ENCODE assay signal across 1 cellular context in the genomic region with DNA sequence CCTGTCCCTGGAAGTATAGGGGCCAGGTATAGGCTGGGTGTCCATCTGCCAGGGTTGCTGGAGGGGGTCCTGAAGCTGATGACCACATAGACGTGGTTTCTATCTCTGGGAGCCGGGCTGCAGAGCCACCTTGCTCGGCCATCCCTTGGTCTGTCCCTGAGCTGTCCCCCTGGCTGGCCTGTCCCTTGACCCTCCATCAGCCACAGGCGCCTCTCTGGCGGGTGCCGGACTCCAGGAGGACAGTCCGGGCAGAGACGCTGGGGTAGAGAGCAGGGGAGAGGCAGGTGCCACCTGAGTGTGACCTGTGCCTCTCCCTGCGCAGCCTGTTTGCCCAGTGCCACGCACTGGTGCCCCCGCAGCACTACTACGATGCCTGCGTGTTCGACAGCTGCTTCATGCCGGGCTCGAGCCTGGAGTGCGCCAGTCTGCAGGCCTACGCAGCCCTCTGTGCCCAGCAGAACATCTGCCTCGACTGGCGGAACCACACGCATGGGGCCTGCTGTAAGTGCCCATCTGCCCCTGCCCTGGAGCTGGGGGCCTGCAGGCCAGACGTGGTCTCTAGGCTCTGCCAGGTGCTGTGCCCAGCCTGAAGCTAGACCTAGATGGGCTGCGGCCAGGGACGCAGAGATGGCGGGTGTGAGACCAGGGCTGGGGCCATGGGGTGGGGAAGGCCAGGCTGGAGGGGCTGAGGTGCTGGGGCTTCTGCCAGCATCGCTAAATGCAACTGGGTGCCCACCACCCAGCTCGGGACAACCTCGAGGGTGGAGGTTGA.
TF ChIP-seq lines count a peak whose summit lies in the region.

No MANE protein-coding gene starts in this region.

TF ChIP-seq in K562, 482 proteins besides CTCF, POLR2A, EP300 and RAD21:
- no peak for TF ChIP-seq ZNF253 (CRISPR knock-in tag; conservative IDR thresholded peaks at IDR 0.05)
- TF ChIP-seq, protein P1, sequence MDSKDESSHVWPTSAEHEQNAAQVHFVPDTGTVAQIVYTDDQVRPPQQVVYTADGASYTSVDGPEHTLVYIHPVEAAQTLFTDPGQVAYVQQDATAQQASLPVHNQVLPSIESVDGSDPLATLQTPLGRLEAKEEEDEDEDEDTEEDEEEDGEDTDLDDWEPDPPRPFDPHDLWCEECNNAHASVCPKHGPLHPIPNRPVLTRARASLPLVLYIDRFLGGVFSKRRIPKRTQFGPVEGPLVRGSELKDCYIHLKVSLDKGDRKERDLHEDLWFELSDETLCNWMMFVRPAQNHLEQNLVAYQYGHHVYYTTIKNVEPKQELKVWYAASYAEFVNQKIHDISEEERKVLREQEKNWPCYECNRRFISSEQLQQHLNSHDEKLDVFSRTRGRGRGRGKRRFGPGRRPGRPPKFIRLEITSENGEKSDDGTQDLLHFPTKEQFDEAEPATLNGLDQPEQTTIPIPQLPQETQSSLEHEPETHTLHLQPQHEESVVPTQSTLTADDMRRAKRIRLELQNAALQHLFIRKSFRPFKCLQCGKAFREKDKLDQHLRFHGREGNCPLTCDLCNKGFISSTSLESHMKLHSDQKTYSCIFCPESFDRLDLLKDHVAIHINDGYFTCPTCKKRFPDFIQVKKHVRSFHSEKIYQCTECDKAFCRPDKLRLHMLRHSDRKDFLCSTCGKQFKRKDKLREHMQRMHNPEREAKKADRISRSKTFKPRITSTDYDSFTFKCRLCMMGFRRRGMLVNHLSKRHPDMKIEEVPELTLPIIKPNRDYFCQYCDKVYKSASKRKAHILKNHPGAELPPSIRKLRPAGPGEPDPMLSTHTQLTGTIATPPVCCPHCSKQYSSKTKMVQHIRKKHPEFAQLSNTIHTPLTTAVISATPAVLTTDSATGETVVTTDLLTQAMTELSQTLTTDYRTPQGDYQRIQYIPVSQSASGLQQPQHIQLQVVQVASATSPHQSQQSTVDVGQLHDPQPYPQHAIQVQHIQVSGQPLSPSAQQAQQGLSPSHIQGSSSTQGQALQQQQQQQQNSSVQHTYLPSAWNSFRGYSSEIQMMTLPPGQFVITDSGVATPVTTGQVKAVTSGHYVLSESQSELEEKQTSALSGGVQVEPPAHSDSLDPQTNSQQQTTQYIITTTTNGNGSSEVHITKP (IDR thresholded peaks at IDR 0.05; ENCODE audit: partially characterized antibody) = peak; percentile 77
